Comparison of ENCODE assay signal across 1 cellular context in the genomic region with DNA sequence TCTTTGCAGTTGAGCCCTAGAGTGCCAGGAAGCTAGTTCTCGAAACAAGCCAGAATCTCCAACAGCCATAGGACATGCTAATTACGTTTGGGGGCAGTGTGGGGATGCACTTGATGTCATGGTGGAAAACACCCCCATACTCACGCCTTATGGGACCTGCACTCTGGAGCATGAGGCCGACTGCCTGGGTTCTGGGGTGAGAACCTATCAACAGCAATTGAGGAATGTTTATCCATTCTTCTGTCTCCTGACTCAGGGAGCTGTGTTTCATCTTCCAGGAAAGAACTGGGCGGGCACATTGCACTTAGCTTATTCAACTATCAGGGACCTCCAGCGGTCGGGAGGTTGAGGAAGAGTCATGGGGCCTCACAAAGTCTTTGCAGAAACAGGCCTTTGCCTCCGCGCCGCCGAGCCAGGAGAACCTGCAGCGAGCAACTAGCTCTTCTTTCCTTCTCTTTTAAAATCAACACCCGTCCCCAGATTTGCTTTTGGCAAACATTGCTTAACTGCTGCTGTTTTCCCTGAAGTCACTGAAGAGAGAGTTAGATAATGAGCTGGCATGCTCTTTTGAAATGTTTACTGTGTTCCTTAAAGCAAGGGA.
TF ChIP-seq lines count a peak whose summit lies in the region.

No MANE protein-coding gene starts in this region.

TF ChIP-seq in HepG2, 621 proteins besides CTCF, POLR2A, EP300 and RAD21 (continued from another document and continues in another):
- TF ChIP-seq, protein P1, sequence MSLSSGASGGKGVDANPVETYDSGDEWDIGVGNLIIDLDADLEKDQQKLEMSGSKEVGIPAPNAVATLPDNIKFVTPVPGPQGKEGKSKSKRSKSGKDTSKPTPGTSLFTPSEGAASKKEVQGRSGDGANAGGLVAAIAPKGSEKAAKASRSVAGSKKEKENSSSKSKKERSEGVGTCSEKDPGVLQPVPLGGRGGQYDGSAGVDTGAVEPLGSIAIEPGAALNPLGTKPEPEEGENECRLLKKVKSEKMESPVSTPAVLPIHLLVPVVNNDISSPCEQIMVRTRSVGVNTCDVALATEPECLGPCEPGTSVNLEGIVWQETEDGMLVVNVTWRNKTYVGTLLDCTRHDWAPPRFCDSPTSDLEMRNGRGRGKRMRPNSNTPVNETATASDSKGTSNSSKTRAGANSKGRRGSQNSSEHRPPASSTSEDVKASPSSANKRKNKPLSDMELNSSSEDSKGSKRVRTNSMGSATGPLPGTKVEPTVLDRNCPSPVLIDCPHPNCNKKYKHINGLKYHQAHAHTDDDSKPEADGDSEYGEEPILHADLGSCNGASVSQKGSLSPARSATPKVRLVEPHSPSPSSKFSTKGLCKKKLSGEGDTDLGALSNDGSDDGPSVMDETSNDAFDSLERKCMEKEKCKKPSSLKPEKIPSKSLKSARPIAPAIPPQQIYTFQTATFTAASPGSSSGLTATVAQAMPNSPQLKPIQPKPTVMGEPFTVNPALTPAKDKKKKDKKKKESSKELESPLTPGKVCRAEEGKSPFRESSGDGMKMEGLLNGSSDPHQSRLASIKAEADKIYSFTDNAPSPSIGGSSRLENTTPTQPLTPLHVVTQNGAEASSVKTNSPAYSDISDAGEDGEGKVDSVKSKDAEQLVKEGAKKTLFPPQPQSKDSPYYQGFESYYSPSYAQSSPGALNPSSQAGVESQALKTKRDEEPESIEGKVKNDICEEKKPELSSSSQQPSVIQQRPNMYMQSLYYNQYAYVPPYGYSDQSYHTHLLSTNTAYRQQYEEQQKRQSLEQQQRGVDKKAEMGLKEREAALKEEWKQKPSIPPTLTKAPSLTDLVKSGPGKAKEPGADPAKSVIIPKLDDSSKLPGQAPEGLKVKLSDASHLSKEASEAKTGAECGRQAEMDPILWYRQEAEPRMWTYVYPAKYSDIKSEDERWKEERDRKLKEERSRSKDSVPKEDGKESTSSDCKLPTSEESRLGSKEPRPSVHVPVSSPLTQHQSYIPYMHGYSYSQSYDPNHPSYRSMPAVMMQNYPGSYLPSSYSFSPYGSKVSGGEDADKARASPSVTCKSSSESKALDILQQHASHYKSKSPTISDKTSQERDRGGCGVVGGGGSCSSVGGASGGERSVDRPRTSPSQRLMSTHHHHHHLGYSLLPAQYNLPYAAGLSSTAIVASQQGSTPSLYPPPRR (CRISPR knock-in tag; IDR thresholded peaks at IDR 0.05; ENCODE audit: borderline replicate concordance): peak; percentile 84
- TF ChIP-seq ZNF788 (CRISPR knock-in tag; IDR thresholded peaks at IDR 0.05; ENCODE audit: borderline replicate concordance) (no peak), SIN3A (IDR thresholded peaks at IDR 0.05; ENCODE audit: borderline replicate concordance, low read depth, low read length) (no peak), PAWR (CRISPR knock-in tag; IDR thresholded peaks at IDR 0.05; ENCODE audit: borderline replicate concordance) (no peak), MZF1 (CRISPR knock-in tag; IDR thresholded peaks at IDR 0.05; ENCODE audit: borderline replicate concordance) (no peak), ZNF383 (CRISPR knock-in tag; IDR thresholded peaks at IDR 0.05; ENCODE audit: borderline replicate concordance) (no peak), RFX5 (IDR thresholded peaks at IDR 0.05; ENCODE audit: low read depth, low read length) (no peak), ZNF543 (CRISPR knock-in tag; IDR thresholded peaks at IDR 0.05) (peak; percentile 36; the same call in 1 of the 2 replicates), HOXD1 (CRISPR knock-in tag; IDR thresholded peaks at IDR 0.05) (no peak), NFKB2 (CRISPR knock-in tag; IDR thresholded peaks at IDR 0.05; ENCODE audit: borderline replicate concordance) (no peak), JUND (CRISPR knock-in tag; IDR thresholded peaks at IDR 0.05) (peak; percentile 15; the same call in 1 of the 2 replicates), MIER2 (CRISPR knock-in tag; IDR thresholded peaks at IDR 0.05) (no peak), ZNF570 (CRISPR knock-in tag; IDR thresholded peaks at IDR 0.05; ENCODE audit: borderline replicate concordance) (no peak), HHEX (CRISPR knock-in tag; IDR thresholded peaks at IDR 0.05) (no peak), SAFB2 (CRISPR knock-in tag; IDR thresholded peaks at IDR 0.05; ENCODE audit: borderline replicate concordance, low read depth) (no peak), HCFC1 (IDR thresholded peaks at IDR 0.05; ENCODE audit: low read depth, low read length) (no peak), CBFB (CRISPR knock-in tag; IDR thresholded peaks at IDR 0.05) (no peak), PHF21A (CRISPR knock-in tag; IDR thresholded peaks at IDR 0.05) (peak; percentile 65), ZNF703 (CRISPR knock-in tag; IDR thresholded peaks at IDR 0.05; ENCODE audit: borderline replicate concordance) (no peak; the same call in 1 of the 2 replicates)
- TF ChIP-seq, protein P2, sequence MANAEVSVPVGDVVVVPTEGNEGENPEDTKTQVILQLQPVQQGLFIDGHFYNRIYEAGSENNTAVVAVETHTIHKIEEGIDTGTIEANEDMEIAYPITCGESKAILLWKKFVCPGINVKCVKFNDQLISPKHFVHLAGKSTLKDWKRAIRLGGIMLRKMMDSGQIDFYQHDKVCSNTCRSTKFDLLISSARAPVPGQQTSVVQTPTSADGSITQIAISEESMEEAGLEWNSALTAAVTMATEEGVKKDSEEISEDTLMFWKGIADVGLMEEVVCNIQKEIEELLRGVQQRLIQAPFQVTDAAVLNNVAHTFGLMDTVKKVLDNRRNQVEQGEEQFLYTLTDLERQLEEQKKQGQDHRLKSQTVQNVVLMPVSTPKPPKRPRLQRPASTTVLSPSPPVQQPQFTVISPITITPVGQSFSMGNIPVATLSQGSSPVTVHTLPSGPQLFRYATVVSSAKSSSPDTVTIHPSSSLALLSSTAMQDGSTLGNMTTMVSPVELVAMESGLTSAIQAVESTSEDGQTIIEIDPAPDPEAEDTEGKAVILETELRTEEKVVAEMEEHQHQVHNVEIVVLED (CRISPR knock-in tag; IDR thresholded peaks at IDR 0.05; ENCODE audit: borderline replicate concordance): no peak
- TF ChIP-seq, protein P3, sequence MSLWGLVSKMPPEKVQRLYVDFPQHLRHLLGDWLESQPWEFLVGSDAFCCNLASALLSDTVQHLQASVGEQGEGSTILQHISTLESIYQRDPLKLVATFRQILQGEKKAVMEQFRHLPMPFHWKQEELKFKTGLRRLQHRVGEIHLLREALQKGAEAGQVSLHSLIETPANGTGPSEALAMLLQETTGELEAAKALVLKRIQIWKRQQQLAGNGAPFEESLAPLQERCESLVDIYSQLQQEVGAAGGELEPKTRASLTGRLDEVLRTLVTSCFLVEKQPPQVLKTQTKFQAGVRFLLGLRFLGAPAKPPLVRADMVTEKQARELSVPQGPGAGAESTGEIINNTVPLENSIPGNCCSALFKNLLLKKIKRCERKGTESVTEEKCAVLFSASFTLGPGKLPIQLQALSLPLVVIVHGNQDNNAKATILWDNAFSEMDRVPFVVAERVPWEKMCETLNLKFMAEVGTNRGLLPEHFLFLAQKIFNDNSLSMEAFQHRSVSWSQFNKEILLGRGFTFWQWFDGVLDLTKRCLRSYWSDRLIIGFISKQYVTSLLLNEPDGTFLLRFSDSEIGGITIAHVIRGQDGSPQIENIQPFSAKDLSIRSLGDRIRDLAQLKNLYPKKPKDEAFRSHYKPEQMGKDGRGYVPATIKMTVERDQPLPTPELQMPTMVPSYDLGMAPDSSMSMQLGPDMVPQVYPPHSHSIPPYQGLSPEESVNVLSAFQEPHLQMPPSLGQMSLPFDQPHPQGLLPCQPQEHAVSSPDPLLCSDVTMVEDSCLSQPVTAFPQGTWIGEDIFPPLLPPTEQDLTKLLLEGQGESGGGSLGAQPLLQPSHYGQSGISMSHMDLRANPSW (CRISPR knock-in tag; IDR thresholded peaks at IDR 0.05; ENCODE audit: borderline replicate concordance): no peak
- TF ChIP-seq, protein P4, sequence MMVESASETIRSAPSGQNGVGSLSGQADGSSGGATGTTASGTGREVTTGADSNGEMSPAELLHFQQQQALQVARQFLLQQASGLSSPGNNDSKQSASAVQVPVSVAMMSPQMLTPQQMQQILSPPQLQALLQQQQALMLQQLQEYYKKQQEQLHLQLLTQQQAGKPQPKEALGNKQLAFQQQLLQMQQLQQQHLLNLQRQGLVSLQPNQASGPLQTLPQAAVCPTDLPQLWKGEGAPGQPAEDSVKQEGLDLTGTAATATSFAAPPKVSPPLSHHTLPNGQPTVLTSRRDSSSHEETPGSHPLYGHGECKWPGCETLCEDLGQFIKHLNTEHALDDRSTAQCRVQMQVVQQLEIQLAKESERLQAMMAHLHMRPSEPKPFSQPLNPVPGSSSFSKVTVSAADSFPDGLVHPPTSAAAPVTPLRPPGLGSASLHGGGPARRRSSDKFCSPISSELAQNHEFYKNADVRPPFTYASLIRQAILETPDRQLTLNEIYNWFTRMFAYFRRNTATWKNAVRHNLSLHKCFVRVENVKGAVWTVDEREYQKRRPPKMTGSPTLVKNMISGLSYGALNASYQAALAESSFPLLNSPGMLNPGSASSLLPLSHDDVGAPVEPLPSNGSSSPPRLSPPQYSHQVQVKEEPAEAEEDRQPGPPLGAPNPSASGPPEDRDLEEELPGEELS (CRISPR knock-in tag; IDR thresholded peaks at IDR 0.05): peak; percentile 92
- TF ChIP-seq, protein P5, sequence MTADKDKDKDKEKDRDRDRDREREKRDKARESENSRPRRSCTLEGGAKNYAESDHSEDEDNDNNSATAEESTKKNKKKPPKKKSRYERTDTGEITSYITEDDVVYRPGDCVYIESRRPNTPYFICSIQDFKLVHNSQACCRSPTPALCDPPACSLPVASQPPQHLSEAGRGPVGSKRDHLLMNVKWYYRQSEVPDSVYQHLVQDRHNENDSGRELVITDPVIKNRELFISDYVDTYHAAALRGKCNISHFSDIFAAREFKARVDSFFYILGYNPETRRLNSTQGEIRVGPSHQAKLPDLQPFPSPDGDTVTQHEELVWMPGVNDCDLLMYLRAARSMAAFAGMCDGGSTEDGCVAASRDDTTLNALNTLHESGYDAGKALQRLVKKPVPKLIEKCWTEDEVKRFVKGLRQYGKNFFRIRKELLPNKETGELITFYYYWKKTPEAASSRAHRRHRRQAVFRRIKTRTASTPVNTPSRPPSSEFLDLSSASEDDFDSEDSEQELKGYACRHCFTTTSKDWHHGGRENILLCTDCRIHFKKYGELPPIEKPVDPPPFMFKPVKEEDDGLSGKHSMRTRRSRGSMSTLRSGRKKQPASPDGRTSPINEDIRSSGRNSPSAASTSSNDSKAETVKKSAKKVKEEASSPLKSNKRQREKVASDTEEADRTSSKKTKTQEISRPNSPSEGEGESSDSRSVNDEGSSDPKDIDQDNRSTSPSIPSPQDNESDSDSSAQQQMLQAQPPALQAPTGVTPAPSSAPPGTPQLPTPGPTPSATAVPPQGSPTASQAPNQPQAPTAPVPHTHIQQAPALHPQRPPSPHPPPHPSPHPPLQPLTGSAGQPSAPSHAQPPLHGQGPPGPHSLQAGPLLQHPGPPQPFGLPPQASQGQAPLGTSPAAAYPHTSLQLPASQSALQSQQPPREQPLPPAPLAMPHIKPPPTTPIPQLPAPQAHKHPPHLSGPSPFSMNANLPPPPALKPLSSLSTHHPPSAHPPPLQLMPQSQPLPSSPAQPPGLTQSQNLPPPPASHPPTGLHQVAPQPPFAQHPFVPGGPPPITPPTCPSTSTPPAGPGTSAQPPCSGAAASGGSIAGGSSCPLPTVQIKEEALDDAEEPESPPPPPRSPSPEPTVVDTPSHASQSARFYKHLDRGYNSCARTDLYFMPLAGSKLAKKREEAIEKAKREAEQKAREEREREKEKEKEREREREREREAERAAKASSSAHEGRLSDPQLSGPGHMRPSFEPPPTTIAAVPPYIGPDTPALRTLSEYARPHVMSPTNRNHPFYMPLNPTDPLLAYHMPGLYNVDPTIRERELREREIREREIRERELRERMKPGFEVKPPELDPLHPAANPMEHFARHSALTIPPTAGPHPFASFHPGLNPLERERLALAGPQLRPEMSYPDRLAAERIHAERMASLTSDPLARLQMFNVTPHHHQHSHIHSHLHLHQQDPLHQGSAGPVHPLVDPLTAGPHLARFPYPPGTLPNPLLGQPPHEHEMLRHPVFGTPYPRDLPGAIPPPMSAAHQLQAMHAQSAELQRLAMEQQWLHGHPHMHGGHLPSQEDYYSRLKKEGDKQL (CRISPR knock-in tag; IDR thresholded peaks at IDR 0.05; ENCODE audit: low read depth): peak; percentile 48; the same call in 1 of the 2 replicates
- TF ChIP-seq, protein P6, sequence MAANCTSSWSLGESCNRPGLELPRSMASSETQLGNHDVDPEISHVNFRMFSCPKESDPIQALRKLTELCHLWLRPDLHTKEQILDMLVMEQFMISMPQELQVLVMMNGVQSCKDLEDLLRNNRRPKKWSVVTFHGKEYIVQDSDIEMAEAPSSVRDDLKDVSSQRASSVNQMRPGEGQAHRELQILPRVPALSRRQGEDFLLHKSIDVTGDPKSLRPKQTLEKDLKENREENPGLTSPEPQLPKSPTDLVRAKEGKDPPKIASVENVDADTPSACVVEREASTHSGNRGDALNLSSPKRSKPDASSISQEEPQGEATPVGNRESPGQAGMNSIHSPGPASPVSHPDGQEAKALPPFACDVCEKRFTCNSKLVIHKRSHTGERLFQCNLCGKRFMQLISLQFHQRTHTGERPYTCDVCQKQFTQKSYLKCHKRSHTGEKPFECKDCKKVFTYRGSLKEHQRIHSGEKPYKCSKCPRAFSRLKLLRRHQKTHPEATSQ (CRISPR knock-in tag; IDR thresholded peaks at IDR 0.05; ENCODE audit: borderline replicate concordance): no peak
- TF ChIP-seq, protein P7, sequence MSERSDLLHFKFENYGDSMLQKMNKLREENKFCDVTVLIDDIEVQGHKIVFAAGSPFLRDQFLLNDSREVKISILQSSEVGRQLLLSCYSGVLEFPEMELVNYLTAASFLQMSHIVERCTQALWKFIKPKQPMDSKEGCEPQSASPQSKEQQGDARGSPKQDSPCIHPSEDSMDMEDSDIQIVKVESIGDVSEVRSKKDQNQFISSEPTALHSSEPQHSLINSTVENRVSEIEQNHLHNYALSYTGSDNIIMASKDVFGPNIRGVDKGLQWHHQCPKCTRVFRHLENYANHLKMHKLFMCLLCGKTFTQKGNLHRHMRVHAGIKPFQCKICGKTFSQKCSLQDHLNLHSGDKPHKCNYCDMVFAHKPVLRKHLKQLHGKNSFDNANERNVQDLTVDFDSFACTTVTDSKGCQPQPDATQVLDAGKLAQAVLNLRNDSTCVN (CRISPR knock-in tag; IDR thresholded peaks at IDR 0.05; ENCODE audit: borderline replicate concordance): no peak; the same call in 1 of the 2 replicates
- TF ChIP-seq, protein P8, sequence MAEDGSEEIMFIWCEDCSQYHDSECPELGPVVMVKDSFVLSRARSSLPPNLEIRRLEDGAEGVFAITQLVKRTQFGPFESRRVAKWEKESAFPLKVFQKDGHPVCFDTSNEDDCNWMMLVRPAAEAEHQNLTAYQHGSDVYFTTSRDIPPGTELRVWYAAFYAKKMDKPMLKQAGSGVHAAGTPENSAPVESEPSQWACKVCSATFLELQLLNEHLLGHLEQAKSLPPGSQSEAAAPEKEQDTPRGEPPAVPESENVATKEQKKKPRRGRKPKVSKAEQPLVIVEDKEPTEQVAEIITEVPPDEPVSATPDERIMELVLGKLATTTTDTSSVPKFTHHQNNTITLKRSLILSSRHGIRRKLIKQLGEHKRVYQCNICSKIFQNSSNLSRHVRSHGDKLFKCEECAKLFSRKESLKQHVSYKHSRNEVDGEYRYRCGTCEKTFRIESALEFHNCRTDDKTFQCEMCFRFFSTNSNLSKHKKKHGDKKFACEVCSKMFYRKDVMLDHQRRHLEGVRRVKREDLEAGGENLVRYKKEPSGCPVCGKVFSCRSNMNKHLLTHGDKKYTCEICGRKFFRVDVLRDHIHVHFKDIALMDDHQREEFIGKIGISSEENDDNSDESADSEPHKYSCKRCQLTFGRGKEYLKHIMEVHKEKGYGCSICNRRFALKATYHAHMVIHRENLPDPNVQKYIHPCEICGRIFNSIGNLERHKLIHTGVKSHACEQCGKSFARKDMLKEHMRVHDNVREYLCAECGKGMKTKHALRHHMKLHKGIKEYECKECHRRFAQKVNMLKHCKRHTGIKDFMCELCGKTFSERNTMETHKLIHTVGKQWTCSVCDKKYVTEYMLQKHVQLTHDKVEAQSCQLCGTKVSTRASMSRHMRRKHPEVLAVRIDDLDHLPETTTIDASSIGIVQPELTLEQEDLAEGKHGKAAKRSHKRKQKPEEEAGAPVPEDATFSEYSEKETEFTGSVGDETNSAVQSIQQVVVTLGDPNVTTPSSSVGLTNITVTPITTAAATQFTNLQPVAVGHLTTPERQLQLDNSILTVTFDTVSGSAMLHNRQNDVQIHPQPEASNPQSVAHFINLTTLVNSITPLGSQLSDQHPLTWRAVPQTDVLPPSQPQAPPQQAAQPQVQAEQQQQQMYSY (CRISPR knock-in tag; IDR thresholded peaks at IDR 0.05): no peak
